In genomic region chr3:4829031-4829394, GRCh38 we compare ENCODE assay signal across 12 cellular contexts.
DNase-seq lines count a peak whose midpoint lies in the region; ATAC-seq and TF ChIP-seq lines count a peak whose summit lies in the region.
"Had no signal": no experiment of that assay in that cellular context is flagged by ENCODE, and none has a peak within 500 bp of the region (broad histone marks: within the 10 kb centered on the region; RNA-seq: fewer than 3 reads in every experiment).

No MANE protein-coding gene starts in this region.

- H3K36me3 ChIP-seq in colonic mucosa (no peaks in the 10 kb centered on the region), suprapubic skin (no peaks in the 10 kb centered on the region), lower lobe of right lung (no peaks in the 10 kb centered on the region), BE2C (no peaks in the 10 kb centered on the region; the same call in 1 of the 2 replicates)
- H3K36me3 ChIP-seq: HAP-1 had no signal

- CTCF ChIA-PET in activated CD8-positive, alpha-beta memory T cell treated with anti-CD3 and anti-CD28 coated beads, Interleukin-2, amount 10 ng/mL, durations not matched to agents 7 days and 5 days (lab: Charles Lee): interaction anchor here (1.2 to 4.7 kb wide), 7 partner anchors 15 to 154 kb away, joined by 4 to 22 read pairs (median 6); partner anchors contain the start of gene BHLHE40

- H3K9me3 Mint-ChIP-seq in activated CD8-positive, alpha-beta memory T cell treated with anti-CD3 and anti-CD28 coated beads, Interleukin-2, amount 10 ng/mL, durations not matched to agents 7 days and 5 days (ENCODE audit: low read depth): no peaks in the 10 kb centered on the region
- H3K9me3 Mint-ChIP-seq: IgD-negative memory B cell had no signal

- intact Hi-C loops in colonic mucosa (cut with DNase I) (loop anchor here (5.0 kb wide), 1 partner anchor 148 kb away; the partner anchor contains the start of gene BHLHE40), lower lobe of right lung (cut with DNase I) (no loop called here)

- no peak for TF ChIP-seq POLR2A in suprapubic skin (IDR thresholded peaks at IDR 0.05)

- H3K27me3 Mint-ChIP-seq in activated CD8-positive, alpha-beta memory T cell treated with anti-CD3 and anti-CD28 coated beads, Interleukin-2, amount 10 ng/mL, durations not matched to agents 7 days and 5 days: no peaks in the 10 kb centered on the region

- no peak overlapping the region for H3K9ac ChIP-seq in colonic mucosa (ENCODE audit: low read depth in 2 of 2, low read length in 2 of 2)

- peak; percentile 38 for ATAC-seq in activated CD8-positive, alpha-beta memory T cell treated with anti-CD3 and anti-CD28 coated beads, Interleukin-2, amount 10 ng/mL, durations not matched to agents 7 days and 5 days
- peak; percentile 27 for ATAC-seq in HG03439 (IDR thresholded peaks at IDR 0.05; ENCODE audit: unreplicated experiment)
- no peak for ATAC-seq in lower lobe of right lung

- H3K27ac ChIP-seq in colonic mucosa: peak overlapping the region; percentile 19
- peak overlapping the region; percentile 65 for H3K27ac ChIP-seq in suprapubic skin
- no peak overlapping the region for H3K27ac ChIP-seq in lower lobe of right lung

- H3K36me3 Mint-ChIP-seq in activated CD8-positive, alpha-beta memory T cell treated with anti-CD3 and anti-CD28 coated beads, Interleukin-2, amount 10 ng/mL, durations not matched to agents 7 days and 5 days: peaks cover 76% of the 10 kb centered on the region

- H3K4me3 Mint-ChIP-seq in activated CD8-positive, alpha-beta memory T cell treated with anti-CD3 and anti-CD28 coated beads, Interleukin-2, amount 10 ng/mL, durations not matched to agents 7 days and 5 days: peak overlapping the region; percentile 63

- H3K4me3 ChIP-seq in colonic mucosa: no peak overlapping the region
- no peak overlapping the region for H3K4me3 ChIP-seq in suprapubic skin
- no peak overlapping the region for H3K4me3 ChIP-seq in lower lobe of right lung
- H3K4me3 ChIP-seq in BE2C (ENCODE audit: low read depth, low read length): no peak overlapping the region
- H3K4me3 ChIP-seq: HAP-1 had no signal

- H3K4me1 Mint-ChIP-seq in activated CD8-positive, alpha-beta memory T cell treated with anti-CD3 and anti-CD28 coated beads, Interleukin-2, amount 10 ng/mL, durations not matched to agents 7 days and 5 days: peaks cover 94% of the 10 kb centered on the region

- TF ChIP-seq CTCF in colonic mucosa (IDR thresholded peaks at IDR 0.05) (no peak), suprapubic skin (IDR thresholded peaks at IDR 0.05) (no peak), lower lobe of right lung (IDR thresholded peaks at IDR 0.05) (no peak), BE2C (IDR thresholded peaks at IDR 0.05; ENCODE audit: low read depth, low read length) (no peak)

- H3K4me1 ChIP-seq in colonic mucosa: peaks cover 28% of the 10 kb centered on the region
- H3K4me1 ChIP-seq in suprapubic skin: peaks cover 63% of the 10 kb centered on the region
- peaks cover 77% of the 10 kb centered on the region for H3K4me1 ChIP-seq in lower lobe of right lung
- H3K4me1 ChIP-seq in BE2C: no peaks in the 10 kb centered on the region
- H3K4me1 ChIP-seq: HAP-1 had no signal

- no peak for TF ChIP-seq EP300 in suprapubic skin (IDR thresholded peaks at IDR 0.05)

- peak overlapping the region; percentile 99 for H3K27ac Mint-ChIP-seq in activated CD8-positive, alpha-beta memory T cell treated with anti-CD3 and anti-CD28 coated beads, Interleukin-2, amount 10 ng/mL, durations not matched to agents 7 days and 5 days

- H3K27me3 ChIP-seq in colonic mucosa: no peaks in the 10 kb centered on the region
- H3K27me3 ChIP-seq in suprapubic skin: no peaks in the 10 kb centered on the region
- H3K27me3 ChIP-seq in lower lobe of right lung (ENCODE audit: low read depth): no peaks in the 10 kb centered on the region
- no peaks in the 10 kb centered on the region for H3K27me3 ChIP-seq in BE2C

- H3K9me3 ChIP-seq in colonic mucosa: no peaks in the 10 kb centered on the region
- no peaks in the 10 kb centered on the region for H3K9me3 ChIP-seq in suprapubic skin
- H3K9me3 ChIP-seq in lower lobe of right lung: no peaks in the 10 kb centered on the region
- H3K9me3 ChIP-seq in BE2C: no peaks in the 10 kb centered on the region
- H3K9me3 ChIP-seq: HAP-1 had no signal

- 90% methylated on average over 1 of the region's 1 CpG for WGBS in suprapubic skin

- DNase-seq in activated CD8-positive, alpha-beta memory T cell treated with anti-CD3 and anti-CD28 coated beads, Interleukin-2, amount 10 ng/mL, durations not matched to agents 7 days and 5 days: no peak
- DNase-seq in activated CD8-positive, alpha-beta memory T cell treated with anti-CD3 and anti-CD28 coated beads, Interleukin-2, amount 50 U/mL, for 48 hours: no peak
- DNase-seq in colonic mucosa (no peak), suprapubic skin (ENCODE audit: low spot score in 2 of 2) (no peak), lower lobe of right lung (no peak), BE2C (no peak), amygdala (lab: John Stamatoyannopoulos, UW) (no peak)
- DNase-seq: head of caudate nucleus, NCI-H82 had no signal

Comparison
In these comparisons a context has a peak if more than half of its experiments do, and no peak if none do; other contexts are left out.
1. ATAC-seq: peak in activated CD8-positive, alpha-beta memory T cell treated with anti-CD3 and anti-CD28 coated beads, Interleukin-2, amount 10 ng/mL, durations not matched to agents 7 days and 5 days (single experiment) and HG03439 (single experiment); none in lower lobe of right lung (0 of 2).